18 cellular contexts compared by ENCODE assay signal in the genomic region with DNA sequence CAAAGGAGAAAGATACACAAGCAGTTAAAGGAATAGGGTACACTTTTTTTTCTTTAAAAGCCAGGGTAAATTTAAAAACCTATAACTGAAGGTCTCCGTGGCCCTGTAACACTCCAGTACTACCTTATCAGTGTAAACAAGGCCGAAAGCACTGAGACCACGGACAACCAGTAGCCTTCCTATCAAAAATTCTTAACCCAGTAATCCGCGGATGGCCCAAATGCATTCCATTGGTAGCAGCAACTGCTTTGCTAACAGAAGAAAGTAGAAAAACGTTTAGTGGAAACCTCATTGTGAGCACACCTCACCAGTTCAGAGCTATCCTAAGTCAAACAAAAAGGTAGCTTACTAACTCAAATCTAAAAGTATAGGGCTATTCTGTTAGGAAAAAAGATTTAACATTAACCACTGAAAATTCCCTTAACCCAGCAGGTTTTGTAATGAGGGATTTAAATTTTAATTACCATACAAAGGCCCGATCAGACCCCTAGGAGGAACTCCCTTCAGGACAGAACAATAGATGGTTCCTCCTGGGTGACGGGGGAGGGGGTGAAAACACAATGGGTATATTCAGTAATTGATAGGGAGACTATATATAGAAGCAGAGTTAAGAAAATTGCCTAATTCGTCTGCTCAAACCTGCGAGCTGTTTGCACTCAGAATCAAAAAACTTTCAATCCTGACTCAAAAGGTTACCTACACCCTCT. TPM values are rescaled to one million over a fixed set of nuclear protein-coding genes. Genes with fewer than 3 reads are reported as not detected.
DNase-seq lines count a peak whose midpoint lies in the region; ATAC-seq and TF ChIP-seq lines count a peak whose summit lies in the region.
"Had no signal": no experiment of that assay in that cellular context is flagged by ENCODE, and none has a peak within 500 bp of the region (broad histone marks: within the 10 kb centered on the region; RNA-seq: fewer than 3 reads in every experiment).

No MANE protein-coding gene starts in this region.

- H3K4me1 Mint-ChIP-seq in naive thymus-derived CD4-positive, alpha-beta T cell = no peaks in the 10 kb centered on the region
- H3K4me1 Mint-ChIP-seq: B cell had no signal

- TF ChIP-seq CTCF in RWPE1 (conservative IDR thresholded peaks at IDR 0.05; ENCODE audit: low read depth) = no peak

- no peak overlapping the region for H3K18ac ChIP-seq in neuronal stem cell (ENCODE audit: low read length)

- peaks cover 0 to 15% (median 0%) of the 10 kb centered on the region in 5 donors for H3K27me3 Mint-ChIP-seq in naive thymus-derived CD4-positive, alpha-beta T cell
- H3K27me3 Mint-ChIP-seq: B cell had no signal

- WGBS in ectodermal cell, 2 experiments = 73 to 83% methylated on average over 9 to 10 of the region's 10 CpGs
- WGBS in neuronal stem cell (ENCODE audit: extremely low coverage in 2 of 2, insufficient read length in 2 of 2, insufficient replicate concordance in 1 of 2), 2 donors = no CpG with 5 or more reads among the region's 10 CpGs

- peak overlapping the region; percentile 76 for H2BK120ac ChIP-seq in neuronal stem cell (ENCODE audit: low read depth, low read length)

- H3K36me3 Mint-ChIP-seq in naive thymus-derived CD4-positive, alpha-beta T cell = no peaks in the 10 kb centered on the region

- H3K27ac ChIP-seq in HUES48 (ENCODE audit: low read depth, low read length) (peak overlapping the region; percentile 95), ectodermal cell (ENCODE audit: insufficient read depth, low read depth, low read length, poor library complexity, severe bottlenecking) (peak overlapping the region; percentile 98), neuronal stem cell (replicated peaks; ENCODE audit: low read length) (peak overlapping the region; percentile 97), RWPE1 (no peak overlapping the region)
- H3K27ac ChIP-seq in naive thymus-derived CD4-positive, alpha-beta T cell (ENCODE audit: low read depth, low read length) = no peak overlapping the region
- H3K27ac ChIP-seq: KMS-11 had no signal

- H3K27me3 ChIP-seq in HUES48 (ENCODE audit: control insufficient read depth, insufficient read depth, low read length) (no peaks in the 10 kb centered on the region), ectodermal cell (ENCODE audit: control insufficient read depth, insufficient read depth, low read length, poor library complexity, severe bottlenecking) (no peaks in the 10 kb centered on the region), iPS-15b (ENCODE audit: control insufficient read depth, insufficient read depth, low read length) (no peaks in the 10 kb centered on the region), neuronal stem cell (ENCODE audit: control insufficient read depth in 3 of 3, insufficient read depth in 3 of 3, low read depth in 1 of 3, low read length in 3 of 3) (no peaks in the 10 kb centered on the region)
- H3K27me3 ChIP-seq in naive thymus-derived CD4-positive, alpha-beta T cell (ENCODE audit: control insufficient read depth in 2 of 2, insufficient read depth in 2 of 2, low read length in 2 of 2) = no peaks in the 10 kb centered on the region

- intact Hi-C loops in naive thymus-derived CD4-positive, alpha-beta T cell (cut with micrococcal nuclease) = no loop called here

- peak overlapping the region; percentile 76 for H2BK5ac ChIP-seq in neuronal stem cell (ENCODE audit: low read length)

- POLR2A ChIA-PET in RWPE1 (lab: Yijun Ruan, JAX; ENCODE audit: low non-redundant PET) = no interaction called here
- POLR2A ChIA-PET in naive thymus-derived CD4-positive, alpha-beta T cell (lab: Charles Lee) = no interaction called here

- no peak overlapping the region for H4K91ac ChIP-seq in neuronal stem cell (ENCODE audit: low read depth, low read length, poor library complexity)

- H3K4me3 Mint-ChIP-seq in naive thymus-derived CD4-positive, alpha-beta T cell = no peak overlapping the region
- H3K4me3 Mint-ChIP-seq: B cell; CD4-positive, alpha-beta T cell had no signal

- H3K36me3 ChIP-seq in HUES48 (ENCODE audit: control insufficient read depth, insufficient read depth, low read length) (no peaks in the 10 kb centered on the region), ectodermal cell (ENCODE audit: control insufficient read depth, insufficient read depth, low read length) (no peaks in the 10 kb centered on the region), iPS-15b (ENCODE audit: control insufficient read depth, insufficient read depth, low read length) (no peaks in the 10 kb centered on the region), neuronal stem cell (replicated peaks in 1 of 2; ENCODE audit: control insufficient read depth in 2 of 2, insufficient read depth in 2 of 2, low read length in 2 of 2) (no peaks in the 10 kb centered on the region)
- H3K36me3 ChIP-seq in naive thymus-derived CD4-positive, alpha-beta T cell (ENCODE audit: control insufficient read depth in 2 of 3, insufficient read depth in 3 of 3, low read length in 3 of 3) = no peaks in the 10 kb centered on the region
- H3K36me3 ChIP-seq: HAP-1 had no signal

- no peak overlapping the region for H2AK5ac ChIP-seq in neuronal stem cell (ENCODE audit: low read depth, low read length)

- no peak overlapping the region for H3K4ac ChIP-seq in neuronal stem cell (ENCODE audit: low read length)

- no peak overlapping the region for H3K14ac ChIP-seq in neuronal stem cell (ENCODE audit: low read length)

- no peak for ATAC-seq in naive thymus-derived CD4-positive, alpha-beta T cell

- no peaks in the 10 kb centered on the region for H3K9me3 ChIP-seq in HUES48 (ENCODE audit: control insufficient read depth, insufficient read depth, low read length)
- no peaks in the 10 kb centered on the region for H3K9me3 ChIP-seq in ectodermal cell (ENCODE audit: control insufficient read depth, low read length)
- no peaks in the 10 kb centered on the region for H3K9me3 ChIP-seq in iPS-15b (ENCODE audit: control insufficient read depth, insufficient read depth, low read length)
- peaks cover 0 to 1% of the 10 kb centered on the region in 2 donors for H3K9me3 ChIP-seq in neuronal stem cell (replicated peaks in 1 of 2; ENCODE audit: control insufficient read depth in 2 of 2, insufficient read depth in 1 of 2, low read depth in 1 of 2, low read length in 2 of 2)
- H3K9me3 ChIP-seq in naive thymus-derived CD4-positive, alpha-beta T cell (ENCODE audit: control insufficient read depth in 2 of 3, low read length in 3 of 3) = no peaks in the 10 kb centered on the region
- H3K9me3 ChIP-seq: HAP-1 had no signal

- H3K9me3 Mint-ChIP-seq in naive thymus-derived CD4-positive, alpha-beta T cell = peaks cover 0 to 9% (median 0%) of the 10 kb centered on the region in 11 donors

- H3K4me1 ChIP-seq in HUES48 (ENCODE audit: control insufficient read depth, insufficient read depth, low read length) (peaks cover 44% of the 10 kb centered on the region), ectodermal cell (ENCODE audit: control insufficient read depth, insufficient read depth, low read length) (peaks cover 19% of the 10 kb centered on the region), iPS-15b (ENCODE audit: control insufficient read depth, insufficient read depth, low read length) (peaks cover 32% of the 10 kb centered on the region), neuronal stem cell (ENCODE audit: control insufficient read depth in 2 of 2, insufficient read depth in 1 of 2, low read depth in 1 of 2, low read length in 2 of 2) (peaks cover 4 to 20% of the 10 kb centered on the region in 2 donors)
- H3K4me1 ChIP-seq in naive thymus-derived CD4-positive, alpha-beta T cell (ENCODE audit: control insufficient read depth in 2 of 2, insufficient read depth in 2 of 2, low read length in 2 of 2) = no peaks in the 10 kb centered on the region
- H3K4me1 ChIP-seq: HAP-1 had no signal

- no peak overlapping the region for H2BK15ac ChIP-seq in neuronal stem cell (ENCODE audit: low read length)

- DNase-seq in neuronal stem cell (ENCODE audit: low spot score) = peak; percentile 31
- DNase-seq in RWPE1 (ENCODE audit: low spot score) = no peak
- no peak for DNase-seq in naive thymus-derived CD4-positive, alpha-beta T cell
- DNase-seq in DMS 273 (lab: John Stamatoyannopoulos, UW; ENCODE audit: unreplicated experiment) = no peak
- DNase-seq in GF-D8 (lab: John Stamatoyannopoulos, UW) = no peak
- DNase-seq: ACHN; C1 segment of cervical spinal cord; CD4-positive, alpha-beta T cell; DMS153; DMS79 treated with DMSO at 0.1 percent for 48 hours; EL; IMR-90 had no signal

- no peak overlapping the region for H3K27ac Mint-ChIP-seq in naive thymus-derived CD4-positive, alpha-beta T cell
- H3K27ac Mint-ChIP-seq: B cell; CD4-positive, alpha-beta T cell had no signal

- H2BK12ac ChIP-seq in neuronal stem cell (ENCODE audit: low read length) = no peak overlapping the region

- H3K4me3 ChIP-seq in HUES48 (ENCODE audit: low read depth, low read length) = peak overlapping the region; percentile 48; the same call in 1 of the 2 replicates
- H3K4me3 ChIP-seq in ectodermal cell (ENCODE audit: insufficient read depth, low read depth, low read length) = no peak overlapping the region
- H3K4me3 ChIP-seq in iPS-15b (ENCODE audit: low read depth, low read length) = peak overlapping the region; percentile 4
- H3K4me3 ChIP-seq in neuronal stem cell (ENCODE audit: low read length in 2 of 2) = no peak overlapping the region
- no peak overlapping the region for H3K4me3 ChIP-seq in naive thymus-derived CD4-positive, alpha-beta T cell (ENCODE audit: low read length)
- H3K4me3 ChIP-seq: HAP-1 had no signal

- H3K4me2 ChIP-seq in neuronal stem cell (ENCODE audit: insufficient read depth, low read length, poor library complexity, severe bottlenecking) = no peak overlapping the region
- H3K4me2 ChIP-seq: KMS-11 had no signal

- no peaks in the 10 kb centered on the region for H3K79me1 ChIP-seq in neuronal stem cell (ENCODE audit: low read depth, low read length)

- H3K23ac ChIP-seq in neuronal stem cell (ENCODE audit: low read depth, low read length, poor library complexity) = no peak overlapping the region

- H2AFZ ChIP-seq in neuronal stem cell (ENCODE audit: low read length) = no peak overlapping the region

- H4K8ac ChIP-seq in neuronal stem cell (ENCODE audit: low read depth, low read length) = no peak overlapping the region

- H3K9ac ChIP-seq in HUES48 (ENCODE audit: low read depth, low read length) (peak overlapping the region; percentile 86), iPS-15b (ENCODE audit: low read depth, low read length) (peak overlapping the region; percentile 27), neuronal stem cell (ENCODE audit: low read depth, low read length, poor library complexity) (no peak overlapping the region)
- H3K9ac ChIP-seq: KMS-11 had no signal

- CTCF ChIA-PET in RWPE1 (lab: Yijun Ruan, JAX) = no interaction called here
- CTCF ChIA-PET in naive thymus-derived CD4-positive, alpha-beta T cell (lab: Charles Lee) = no interaction called here

RNA-seq across cellular contexts. Expression of a gene that starts 50.8 kb away (rescaled TPM):
- polyA plus RNA-seq in ectodermal cell (2013, experiment 1 of 4) = 46.4 TPM
- 56.6 TPM for polyA plus RNA-seq in ectodermal cell (2013, experiment 2 of 4)
- polyA plus RNA-seq in ectodermal cell (2013, experiment 3 of 4) = 41.9 TPM
- polyA plus RNA-seq in ectodermal cell (2013, experiment 4 of 4) = 46.1 TPM
- 41.1 TPM for polyA plus RNA-seq in neuronal stem cell (2013, experiment 1 of 2)
- polyA plus RNA-seq in neuronal stem cell (2013, experiment 2 of 2) = 40.9 TPM
- total RNA-seq in naive thymus-derived CD4-positive, alpha-beta T cell = 10 to 100 TPM; 14.4 to 32.0 (median 23.5) TPM
- polyA plus RNA-seq in naive thymus-derived CD4-positive, alpha-beta T cell = 10 to 100 TPM; 32.5 to 42.6 TPM

Comparison
In these comparisons a context has a peak if more than half of its experiments do, and no peak if none do; other contexts are left out.
1. H3K27ac ChIP-seq: peak in HUES48 (single experiment), ectodermal cell (single experiment) and neuronal stem cell (single experiment); none in RWPE1 (single experiment) and naive thymus-derived CD4-positive, alpha-beta T cell (single experiment).
2. H3K4me3 ChIP-seq: peak in HUES48 (single experiment) and iPS-15b (single experiment); none in ectodermal cell (single experiment), neuronal stem cell (0 of 2) and naive thymus-derived CD4-positive, alpha-beta T cell (single experiment).